Comparison of ENCODE assay signal across 2 cellular contexts in genomic region chr1:66605419-66605997, GRCh38.
TF ChIP-seq lines count a peak whose summit lies in the region.

No MANE protein-coding gene starts in this region.

TF ChIP-seq in IMR-90, 13 proteins besides CTCF, POLR2A, EP300 and RAD21 (continued from another document):
- TF ChIP-seq USF2 (IDR thresholded peaks at IDR 0.05; ENCODE audit: low read depth, low read length): no peak
- TF ChIP-seq CHD1 (IDR thresholded peaks at IDR 0.05; ENCODE audit: low read depth, low read length): no peak
- peak; percentile 79 for TF ChIP-seq CEBPB (IDR thresholded peaks at IDR 0.05; ENCODE audit: low read depth, low read length)
TF ChIP-seq in IMR-90: peak in this region for 1.

TF ChIP-seq in K562, 482 proteins besides CTCF, POLR2A, EP300 and RAD21:
- TF ChIP-seq CEBPG (CRISPR knock-in tag; IDR thresholded peaks at IDR 0.05) (no peak), CEBPG (tag; conservative IDR thresholded peaks at IDR 0.05 in 1 of 2, IDR thresholded peaks at IDR 0.05 in 1 of 2) (peak in 1 of 2 experiments; percentile 52; a peak in 2 of 4 replicates), CEBPB (tag; IDR thresholded peaks at IDR 0.05) (peak; percentile 25; the same call in 1 of the 2 replicates), SREBF2 (CRISPR knock-in tag; IDR thresholded peaks at IDR 0.05) (no peak), PHF20 (IDR thresholded peaks at IDR 0.05; ENCODE audit: partially characterized antibody) (no peak), RBM34 (IDR thresholded peaks at IDR 0.05; ENCODE audit: borderline replicate concordance, insufficient read depth, low read length) (no peak), CEBPZ (IDR thresholded peaks at IDR 0.05; ENCODE audit: borderline replicate concordance, low read depth, low read length) (no peak), SETDB1 (IDR thresholded peaks at IDR 0.05; ENCODE audit: low read length) (no peak), SMARCE1 (IDR thresholded peaks at IDR 0.05) (no peak), IFI16 (CRISPR knock-in tag; IDR thresholded peaks at IDR 0.05) (no peak), HMG20A (CRISPR knock-in tag; conservative IDR thresholded peaks at IDR 0.05) (no peak)
